ENCODE assay signal across 24 cellular contexts in genomic region chr18:32296851-32297250, GRCh38.
DNase-seq lines count a peak whose midpoint lies in the region; ATAC-seq, FAIRE-seq and TF ChIP-seq lines count a peak whose summit lies in the region.
"Had no signal": no experiment of that assay in that cellular context is flagged by ENCODE, and none has a peak within 500 bp of the region (broad histone marks: within the 10 kb centered on the region; RNA-seq: fewer than 3 reads in every experiment).

No MANE protein-coding gene starts in this region.

- BruUV-seq in HepG2 (replicated peaks; lab: Mats Ljungman, UMichigan): no TSS peak

- WGBS in HepG2 (ENCODE audit: low lambda C conversion rate): 93% methylated on average over 2 of the region's 2 CpGs
- 90% methylated on average over 2 of the region's 2 CpGs for WGBS in right lobe of liver (ENCODE audit: insufficient coverage, low coverage, low lambda C conversion rate, missing lambda C conversion rate)
- WGBS in adrenal gland, 4 donors: 95 to 100% (median 97%) methylated on average over 2 of the region's 2 CpGs

- H3K27ac Mint-ChIP-seq in nephron: peak overlapping the region in 2 of 3 experiments; percentile 80 to 85
- H3K27ac Mint-ChIP-seq: CD14-positive monocyte; CD4-positive, alpha-beta memory T cell; CD4-positive, CD25-positive, alpha-beta regulatory T cell; CD8-positive, alpha-beta memory T cell had no signal

- POLR2A ChIA-PET in HepG2 (lab: Yijun Ruan, JAX): no interaction called here

- H3K79me2 ChIP-seq in HepG2 (ENCODE audit: insufficient read depth, low read length): no peaks in the 10 kb centered on the region

- in situ Hi-C loops in HepG2 (cut with HindIII; ENCODE audit: extremely low pct_ligation_motif_present, low pct_unique_long_range_greater_than_20kb): no loop called here

- H3K9me3 ChIP-seq in HepG2 (ENCODE audit: low read length) (no peaks in the 10 kb centered on the region), right lobe of liver (no peaks in the 10 kb centered on the region), adrenal gland (replicated peaks in 1 of 3) (no peaks in the 10 kb centered on the region), kidney (ENCODE audit: control insufficient read depth in 1 of 2, low read length in 2 of 2) (no peaks in the 10 kb centered on the region)
- H3K9me3 ChIP-seq: BE2C, BLaER1 had no signal

- TF ChIP-seq EP300 in HepG2 (IDR thresholded peaks at IDR 0.05; ENCODE audit: low read depth in 2 of 2, low read length in 2 of 2): no peak
- TF ChIP-seq EP300 in HepG2 (CRISPR knock-in tag; IDR thresholded peaks at IDR 0.05; ENCODE audit: borderline replicate concordance): no peak

- no peaks in the 10 kb centered on the region for H3K36me3 Mint-ChIP-seq in nephron (ENCODE audit: low read depth)
- H3K36me3 Mint-ChIP-seq: CD14-positive monocyte; CD4-positive, alpha-beta memory T cell; CD4-positive, CD25-positive, alpha-beta regulatory T cell; CD8-positive, alpha-beta memory T cell had no signal

- no peak overlapping the region for H3K4me3 ChIP-seq in HepG2 (replicated peaks in 1 of 3; ENCODE audit: insufficient read depth in 1 of 3, low read depth in 2 of 3, low read length in 3 of 3)
- no peak overlapping the region for H3K4me3 ChIP-seq in right lobe of liver
- H3K4me3 ChIP-seq in adrenal gland: no peak overlapping the region
- no peak overlapping the region for H3K4me3 ChIP-seq in kidney (ENCODE audit: low read length in 2 of 2)
- H3K4me3 ChIP-seq: BLaER1 had no signal

- ATAC-seq in HepG2: no peak
- ATAC-seq in right lobe of liver: no peak
- ATAC-seq in left colon: peak; percentile 66
- ATAC-seq in HG02642 (IDR thresholded peaks at IDR 0.05; ENCODE audit: poor library complexity, unreplicated experiment): no peak

- no peak overlapping the region for H3K4me3 Mint-ChIP-seq in nephron
- H3K4me3 Mint-ChIP-seq: CD14-positive monocyte; CD4-positive, alpha-beta memory T cell; CD4-positive, CD25-positive, alpha-beta regulatory T cell; CD8-positive, alpha-beta memory T cell had no signal

- H2AFZ ChIP-seq in HepG2 (ENCODE audit: low read length): no peak overlapping the region

- DNase-seq in HepG2 (ENCODE audit: low spot score) (no peak), right lobe of liver (no peak), NCI-H69 (lab: John Stamatoyannopoulos, UW) (peak; percentile 48), left colon (no peak), adrenal gland (no peak), kidney (no peak)
- DNase-seq: 8988T; ACHN; BE2C; C1 segment of cervical spinal cord; CD4-positive, alpha-beta memory T cell; CD4-positive, CD25-positive, alpha-beta regulatory T cell; CD8-positive, alpha-beta memory T cell; COR-L47; DMS79 treated with DMSO at 0.1 percent for 48 hours; GF-D8 had no signal

- no peak for TF ChIP-seq POLR2A in HepG2 (IDR thresholded peaks at IDR 0.05; ENCODE audit: insufficient read depth in 1 of 2, low read depth in 2 of 2, low read length in 2 of 2)
- no peak for TF ChIP-seq POLR2A in right lobe of liver (IDR thresholded peaks at IDR 0.05)
- TF ChIP-seq POLR2A in adrenal gland (IDR thresholded peaks at IDR 0.05): no peak

- H4K20me1 ChIP-seq in HepG2 (ENCODE audit: insufficient read depth, low read length): no peaks in the 10 kb centered on the region
- H4K20me1 ChIP-seq: BLaER1 had no signal

- no peaks in the 10 kb centered on the region for H3K27me3 ChIP-seq in HepG2 (ENCODE audit: control insufficient read depth in 1 of 2, insufficient read depth in 2 of 2, low read length in 2 of 2)
- no peaks in the 10 kb centered on the region for H3K27me3 ChIP-seq in right lobe of liver
- no peaks in the 10 kb centered on the region for H3K27me3 ChIP-seq in adrenal gland
- H3K27me3 ChIP-seq: BE2C, BLaER1 had no signal

- intact Hi-C loops in HepG2 (cut with micrococcal nuclease; ENCODE audit: unreplicated experiment): no loop called here
- intact Hi-C loops in right lobe of liver (cut with DNase I): no loop called here
- intact Hi-C loops in left colon (cut with DNase I, micrococcal nuclease): no loop called here
- intact Hi-C loops in adrenal gland (cut with DNase I): no loop called here
- intact Hi-C loops in kidney (cut with DNase I): no loop called here

- H3K4me2 ChIP-seq in HepG2 (ENCODE audit: low read depth, low read length): no peak overlapping the region
- H3K4me2 ChIP-seq: BLaER1 had no signal

- H3K27me3 Mint-ChIP-seq in nephron (ENCODE audit: low read depth): no peaks in the 10 kb centered on the region

- CTCF ChIA-PET in HepG2 (lab: Yijun Ruan, JAX; ENCODE audit: low intra/inter-chr PET ratio, low total read pairs): no interaction called here

- TF ChIP-seq CTCF in HepG2 (CRISPR knock-in tag; IDR thresholded peaks at IDR 0.05) (no peak), right lobe of liver (IDR thresholded peaks at IDR 0.05) (no peak), nephron (IDR thresholded peaks at IDR 0.05; ENCODE audit: unreplicated experiment in 3 of 3) (no peak), adrenal gland (IDR thresholded peaks at IDR 0.05) (no peak), kidney (IDR thresholded peaks at IDR 0.05; ENCODE audit: borderline replicate concordance, extremely low read depth, insufficient read depth) (no peak)

- no peak for TF ChIP-seq RAD21 in HepG2 (CRISPR knock-in tag; IDR thresholded peaks at IDR 0.05)

- H3K9ac ChIP-seq in HepG2 (ENCODE audit: insufficient read depth, low read depth, low read length) (no peak overlapping the region), kidney (ENCODE audit: low read length in 2 of 2) (no peak overlapping the region)
- H3K9ac ChIP-seq: BLaER1 had no signal

- H3K27ac ChIP-seq in HepG2 (ENCODE audit: extremely low read length, insufficient read depth, low read length): no peak overlapping the region
- H3K27ac ChIP-seq in right lobe of liver: no peak overlapping the region
- H3K27ac ChIP-seq in adrenal gland: no peak overlapping the region
- H3K27ac ChIP-seq in kidney (ENCODE audit: low read depth in 2 of 2, low read length in 2 of 2): no peak overlapping the region
- H3K27ac ChIP-seq: BLaER1 had no signal

- peaks cover 29% of the 10 kb centered on the region for H3K4me1 Mint-ChIP-seq in nephron
- H3K4me1 Mint-ChIP-seq: CD14-positive monocyte; CD4-positive, alpha-beta memory T cell; CD4-positive, CD25-positive, alpha-beta regulatory T cell; CD8-positive, alpha-beta memory T cell had no signal

- peaks cover 10% of the 10 kb centered on the region for H3K4me1 ChIP-seq in HepG2 (ENCODE audit: insufficient read depth, low read length)
- H3K4me1 ChIP-seq in right lobe of liver: peaks cover 0 to 8% (median under 1%) of the 10 kb centered on the region in 4 donors
- H3K4me1 ChIP-seq in adrenal gland (replicated peaks in 1 of 2): peaks cover 4 to 10% of the 10 kb centered on the region in 2 donors
- no peaks in the 10 kb centered on the region for H3K4me1 ChIP-seq in kidney (ENCODE audit: control insufficient read depth in 1 of 2, insufficient read depth in 1 of 2, low read depth in 1 of 2, low read length in 2 of 2)
- H3K4me1 ChIP-seq: BE2C, BLaER1 had no signal

- H3K36me3 ChIP-seq in HepG2 (replicated peaks in 1 of 2; ENCODE audit: control insufficient read depth in 1 of 2, insufficient read depth in 2 of 2, low read length in 2 of 2) (no peaks in the 10 kb centered on the region), right lobe of liver (no peaks in the 10 kb centered on the region), adrenal gland (replicated peaks in 1 of 2) (no peaks in the 10 kb centered on the region), kidney (ENCODE audit: control insufficient read depth in 1 of 2, insufficient read depth in 2 of 2, low read length in 2 of 2) (no peaks in the 10 kb centered on the region)
- H3K36me3 ChIP-seq: BE2C, BLaER1 had no signal

- H3K9me3 Mint-ChIP-seq in nephron: no peaks in the 10 kb centered on the region
- H3K9me3 Mint-ChIP-seq: CD8-positive, alpha-beta memory T cell had no signal

- FAIRE-seq in HepG2 (lab: Jason Lieb, UNC): no peak
- FAIRE-seq in kidney (lab: Jason Lieb, UNC): no peak
- FAIRE-seq: A204.1, G401.6, GM12891, GM19239 had no signal
